24 cellular contexts compared by ENCODE assay signal in genomic region chr15:50244959-50245624, GRCh38. TPM values are rescaled to one million over a fixed set of nuclear protein-coding genes. Genes with fewer than 3 reads are reported as not detected.
"Had no signal": no experiment of that assay in that cellular context is flagged by ENCODE, and none has a peak within 500 bp of the region (broad histone marks: within the 10 kb centered on the region; RNA-seq: fewer than 3 reads in every experiment).

No MANE protein-coding gene starts in this region.

- H3K4me1 ChIP-seq: gastroesophageal sphincter had no signal

- DNase-seq: effector memory CD8-positive, alpha-beta T cell; esophagus squamous epithelium; foreskin fibroblast; glutamatergic neuron; islet precursor cell; left lung; lower lobe of right lung; mesendoderm; naive B cell; posterior cingulate gyrus; sigmoid colon; stimulated activated CD4-positive, alpha-beta T cell treated with anti-CD3 and anti-CD28 coated beads, Interleukin-4, amount 100 ng/mL, for 4 hours; stimulated activated naive CD4-positive, alpha-beta T cell; stomach; substantia nigra; transverse colon had no signal

- H3K4me3 Mint-ChIP-seq: dendritic cell treated with granulocyte-macrophage colony-stimulating factor and Interleukin-4, amounts not matched to agents 40 ng/mL and 50 ng/mL, for 4 days; effector memory CD8-positive, alpha-beta T cell; neural crest cell had no signal

- H3K27ac Mint-ChIP-seq: dendritic cell treated with granulocyte-macrophage colony-stimulating factor and Interleukin-4, amounts not matched to agents 40 ng/mL and 50 ng/mL, for 4 days had no signal

- H3K9me3 Mint-ChIP-seq: dendritic cell treated with granulocyte-macrophage colony-stimulating factor and Interleukin-4, amounts not matched to agents 40 ng/mL and 50 ng/mL, for 4 days; effector memory CD8-positive, alpha-beta T cell; naive B cell; neural crest cell had no signal

- H3K9me3 ChIP-seq: esophagus squamous epithelium, gastroesophageal sphincter, left lung, lower lobe of right lung, sigmoid colon, stomach, thoracic aorta, transverse colon had no signal

- ATAC-seq: effector memory CD8-positive, alpha-beta T cell; gastroesophageal sphincter; left lung; lower lobe of right lung had no signal

- H3K27ac ChIP-seq: esophagus squamous epithelium, gastroesophageal sphincter, left lung, lower lobe of right lung, sigmoid colon, skin epidermis, stomach, thoracic aorta, transverse colon had no signal

- H3K27me3 ChIP-seq: esophagus squamous epithelium, gastroesophageal sphincter, left lung, sigmoid colon, stomach, transverse colon had no signal

- H3K36me3 Mint-ChIP-seq: naive B cell had no signal

- H3K36me3 ChIP-seq: esophagus squamous epithelium, gastroesophageal sphincter, left lung, lower lobe of right lung, sigmoid colon, stomach, thoracic aorta, transverse colon had no signal

- H3K4me3 ChIP-seq: esophagus squamous epithelium, gastroesophageal sphincter, left lung, lower lobe of right lung, sigmoid colon, skin epidermis, stomach, thoracic aorta, transverse colon had no signal

- H3K27me3 Mint-ChIP-seq: dendritic cell treated with granulocyte-macrophage colony-stimulating factor and Interleukin-4, amounts not matched to agents 40 ng/mL and 50 ng/mL, for 4 days; effector memory CD8-positive, alpha-beta T cell; naive B cell had no signal

RNA-seq across cellular contexts. Expression of gene HDC, which starts 20.4 kb away (rescaled TPM):
- total RNA-seq: epithelial cell of proximal tubule, osteocyte, pulmonary artery endothelial cell had no signal
